In the genomic region with DNA sequence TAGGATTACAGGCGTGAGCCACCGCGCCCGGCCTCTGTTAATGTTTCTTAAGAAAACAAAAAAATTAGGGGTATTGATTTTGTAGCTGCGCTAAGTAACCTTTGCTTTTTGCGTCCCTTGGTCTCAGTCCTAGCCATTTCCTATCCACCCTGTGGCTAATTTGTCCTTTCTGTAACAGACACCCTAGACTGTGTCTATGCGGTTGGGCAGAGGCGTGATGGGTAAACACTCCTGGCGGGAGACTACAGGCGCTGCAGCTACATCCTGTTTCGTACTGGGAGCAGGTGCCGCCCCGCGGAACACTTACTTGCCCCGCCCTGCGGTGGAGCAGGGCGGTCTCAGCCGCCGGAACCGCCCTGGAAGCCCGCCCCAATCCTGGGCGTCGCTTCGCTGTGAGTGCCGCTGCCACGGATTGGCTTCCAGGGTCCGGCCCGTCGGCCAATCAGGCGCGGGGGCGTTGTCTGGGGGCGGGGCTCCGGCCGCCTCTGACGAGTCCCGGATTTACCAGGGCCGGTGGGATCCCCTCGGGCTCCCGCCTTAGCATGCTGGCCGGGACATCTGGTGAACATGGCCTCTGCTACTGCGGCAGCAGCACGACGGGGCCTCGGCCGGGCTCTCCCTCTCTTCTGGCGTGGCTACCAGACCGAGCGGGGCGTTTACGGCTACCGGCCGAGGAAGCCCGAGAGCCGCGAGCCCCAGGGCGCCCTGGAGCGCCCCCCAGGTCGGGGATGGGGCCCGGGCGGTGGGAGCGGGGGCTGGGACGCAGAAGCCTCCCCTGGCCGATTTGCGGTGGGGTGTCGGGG, we compare ENCODE assay signal across 8 cellular contexts. TPM values are rescaled to one million over a fixed set of nuclear protein-coding genes. Genes with fewer than 3 reads are reported as not detected.
DNase-seq lines count a peak whose midpoint lies in the region; ATAC-seq, FAIRE-seq and TF ChIP-seq lines count a peak whose summit lies in the region.

A gene with protein sequence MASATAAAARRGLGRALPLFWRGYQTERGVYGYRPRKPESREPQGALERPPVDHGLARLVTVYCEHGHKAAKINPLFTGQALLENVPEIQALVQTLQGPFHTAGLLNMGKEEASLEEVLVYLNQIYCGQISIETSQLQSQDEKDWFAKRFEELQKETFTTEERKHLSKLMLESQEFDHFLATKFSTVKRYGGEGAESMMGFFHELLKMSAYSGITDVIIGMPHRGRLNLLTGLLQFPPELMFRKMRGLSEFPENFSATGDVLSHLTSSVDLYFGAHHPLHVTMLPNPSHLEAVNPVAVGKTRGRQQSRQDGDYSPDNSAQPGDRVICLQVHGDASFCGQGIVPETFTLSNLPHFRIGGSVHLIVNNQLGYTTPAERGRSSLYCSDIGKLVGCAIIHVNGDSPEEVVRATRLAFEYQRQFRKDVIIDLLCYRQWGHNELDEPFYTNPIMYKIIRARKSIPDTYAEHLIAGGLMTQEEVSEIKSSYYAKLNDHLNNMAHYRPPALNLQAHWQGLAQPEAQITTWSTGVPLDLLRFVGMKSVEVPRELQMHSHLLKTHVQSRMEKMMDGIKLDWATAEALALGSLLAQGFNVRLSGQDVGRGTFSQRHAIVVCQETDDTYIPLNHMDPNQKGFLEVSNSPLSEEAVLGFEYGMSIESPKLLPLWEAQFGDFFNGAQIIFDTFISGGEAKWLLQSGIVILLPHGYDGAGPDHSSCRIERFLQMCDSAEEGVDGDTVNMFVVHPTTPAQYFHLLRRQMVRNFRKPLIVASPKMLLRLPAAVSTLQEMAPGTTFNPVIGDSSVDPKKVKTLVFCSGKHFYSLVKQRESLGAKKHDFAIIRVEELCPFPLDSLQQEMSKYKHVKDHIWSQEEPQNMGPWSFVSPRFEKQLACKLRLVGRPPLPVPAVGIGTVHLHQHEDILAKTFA (plus strand): TSS at position 488 of the 803 bp plus-strand sequence. CDS start 80 bp downstream, at position 568.

- no peaks in the 10 kb centered on the region for H3K36me3 ChIP-seq in mammary epithelial cell (ENCODE audit: insufficient read depth, low read length)
- H3K36me3 ChIP-seq in iPS-20b (ENCODE audit: insufficient read depth, low read depth, low read length), result 0 out of 2 replicates have a peak, but pooled peaks cover 2% of the 10 kb centered on the region
- no peaks in the 10 kb centered on the region for H3K36me3 ChIP-seq in small intestine (ENCODE audit: control insufficient read depth in 2 of 2, insufficient read depth in 2 of 2, low read length in 2 of 2)

- in situ Hi-C loops in mammary epithelial cell (cut with MboI; ENCODE audit: low sequenced_read_pairs in 2 of 2), result no loop called here

- H2AFZ ChIP-seq in mammary epithelial cell (ENCODE audit: low read depth, low read length), result peak within 1 kb of the TSS; percentile 92

- H3K4me3 ChIP-seq in AG04450 (ENCODE audit: low read depth, low read length) (peak within 1 kb of the TSS; percentile 87), mammary epithelial cell (replicated peaks in 1 of 3; ENCODE audit: insufficient read depth in 1 of 3, low read depth in 2 of 3, low read length in 3 of 3) (peak within 1 kb of the TSS; percentile 82 to 91 (median 87)), iPS-20b (ENCODE audit: low read length) (peak within 1 kb of the TSS; percentile 83), small intestine (ENCODE audit: low read depth in 1 of 2, low read length in 2 of 2) (peak within 1 kb of the TSS; percentile 71 to 87)

- POLR2A ChIA-PET in AG04450 (lab: Yijun Ruan, JAX), result interaction anchor here (2.7 kb wide), 1 partner anchor 26 kb away, joined by 15 read pairs; the partner anchor contains the start of gene UPF2

- CTCF ChIA-PET in AG04450 (lab: Charles Lee), result interaction anchor here (0.5 to 1.5 kb wide), 3 partner anchors 26 to 303 kb away, joined by 3 to 10 read pairs (median 5); partner anchors contain the start of gene UPF2
- CTCF ChIA-PET in mammary epithelial cell (lab: Charles Lee; ENCODE audit: low non-redundant PET), result interaction anchor here (0.6 to 0.9 kb wide), 2 partner anchors 16 to 20 kb away, joined by 3 to 7 read pairs; no protein-coding TSS in a partner anchor

- 5% methylated on average over 31 of the region's 66 CpGs for WGBS in mammary epithelial cell (ENCODE audit: low coverage, missing lambda C conversion rate)
- WGBS in small intestine, 3 donors, result 1 to 3% (median 2%) methylated on average over 56 to 66 of the region's 66 CpGs

- DNase-seq in AG04450 (ENCODE audit: low read depth, low spot score), result peak; percentile 88
- peak; percentile 77 for DNase-seq in NCI-H2196 treated with DMSO at 0.1 percent for 48 hours (lab: John Stamatoyannopoulos, UW; ENCODE audit: unreplicated experiment)
- peak; percentile 98 for DNase-seq in mammary epithelial cell
- peak; percentile 99 for DNase-seq in small intestine

- FAIRE-seq in small intestine (lab: Jason Lieb, UNC), result no peak

- H3K27ac ChIP-seq in AG04450 (ENCODE audit: low read depth, low read length) (peak within 1 kb of the TSS; percentile 61), VCaP (peak within 1 kb of the TSS; percentile 89), mammary epithelial cell (ENCODE audit: insufficient read depth, low read depth, low read length) (peak within 1 kb of the TSS; percentile 71), iPS-20b (ENCODE audit: low read length) (peak within 1 kb of the TSS; percentile 89), small intestine (ENCODE audit: low read depth in 1 of 2, low read length in 1 of 2) (peak within 1 kb of the TSS; percentile 43 to 92)

- peak within 1 kb of the TSS; percentile 92 for H3K9ac ChIP-seq in mammary epithelial cell (ENCODE audit: insufficient read depth, low read length)
- peak within 1 kb of the TSS; percentile 90 for H3K9ac ChIP-seq in iPS-20b (ENCODE audit: low read depth, low read length)

- no peaks in the 10 kb centered on the region for H3K27me3 ChIP-seq in AG04450 (ENCODE audit: control insufficient read depth, insufficient read depth, low read length)
- no peaks in the 10 kb centered on the region for H3K27me3 ChIP-seq in mammary epithelial cell (ENCODE audit: insufficient read depth, low read length)
- no peaks in the 10 kb centered on the region for H3K27me3 ChIP-seq in iPS-20b (ENCODE audit: insufficient read depth, low read length)
- H3K27me3 ChIP-seq in small intestine (ENCODE audit: control insufficient read depth in 2 of 2, insufficient read depth in 2 of 2, low read length in 2 of 2), result no peaks in the 10 kb centered on the region

- H3K4me1 ChIP-seq in mammary epithelial cell (ENCODE audit: insufficient read depth, low read length) (peaks cover 19% of the 10 kb centered on the region), iPS-20b (ENCODE audit: insufficient read depth, low read length) (no peaks in the 10 kb centered on the region), small intestine (ENCODE audit: control insufficient read depth in 2 of 2, insufficient read depth in 1 of 2, low read depth in 1 of 2, low read length in 1 of 2) (no peaks in the 10 kb centered on the region)

- no TSS peak for BruUV-seq in mammary epithelial cell (replicated peaks; lab: Mats Ljungman, UMichigan)

- H4K20me1 ChIP-seq in mammary epithelial cell (ENCODE audit: insufficient read depth, low read length), result no peaks in the 10 kb centered on the region

- dilution Hi-C loops in mammary epithelial cell (cut with HindIII; ENCODE audit: low sequenced_read_pairs), result no loop called here

- H3K4me2 ChIP-seq in mammary epithelial cell (ENCODE audit: insufficient read depth, low read depth, low read length), result peak within 1 kb of the TSS; percentile 81

- ATAC-seq in GM18870 (IDR thresholded peaks at IDR 0.05; ENCODE audit: unreplicated experiment), result peak; percentile 96
- peak; percentile 97 for ATAC-seq in HG03135 (IDR thresholded peaks at IDR 0.05; ENCODE audit: unreplicated experiment)

- intact Hi-C loops in mammary epithelial cell (cut with micrococcal nuclease), result loop anchor here (1.0 to 10.0 kb wide), 2 partner anchors 25 to 126 kb away; partner anchors contain the start of genes CDC123 and NUDT5

- peaks cover 35% of the 10 kb centered on the region for H3K79me2 ChIP-seq in mammary epithelial cell (ENCODE audit: insufficient read depth, low read length)

- H3K9me3 ChIP-seq in AG04450 (ENCODE audit: control insufficient read depth, insufficient read depth, low read length) (no peaks in the 10 kb centered on the region; the same call in 1 of the 2 replicates), mammary epithelial cell (replicated peaks; ENCODE audit: insufficient read depth, low read length) (no peaks in the 10 kb centered on the region), iPS-20b (ENCODE audit: insufficient read depth, low read depth, low read length) (no peaks in the 10 kb centered on the region), small intestine (ENCODE audit: control insufficient read depth, low read depth) (no peaks in the 10 kb centered on the region)

- TF ChIP-seq CTCF in AG04450 (IDR thresholded peaks at IDR 0.05; ENCODE audit: low read depth, low read length), result peak; percentile 40
- TF ChIP-seq CTCF in VCaP (conservative IDR thresholded peaks at IDR 0.05), result peak; percentile 35; the same call in 1 of the 2 replicates
- TF ChIP-seq CTCF in mammary epithelial cell (conservative IDR thresholded peaks at IDR 0.05 in 1 of 2, IDR thresholded peaks at IDR 0.05 in 1 of 2; ENCODE audit: extremely low read depth in 1 of 2, insufficient read depth in 1 of 2, low read depth in 1 of 2, low read length in 2 of 2), result peak in 1 of 2 donors; percentile 53

RNA-seq across cellular contexts. Expression of the gene that starts here (rescaled TPM):
- polyA plus RNA-seq in AG04450 (2011; rRNA removed), result 17.5 and 21.5 TPM in 2 replicates
- 74.5 and 86.7 TPM in 2 replicates for polyA minus RNA-seq in AG04450 (2011; rRNA and poly(A)+ RNA removed)
- total RNA-seq in mammary epithelial cell, result 10 to 100 TPM; 19.9 to 20.8 TPM
- polyA plus RNA-seq in mammary epithelial cell, result 27.7 TPM
- polyA minus RNA-seq in mammary epithelial cell, result 24.4 TPM
- 1 to 10 TPM; 5.9 to 9.8 (median 9.1) TPM for polyA plus RNA-seq in small intestine

Comparison
In these comparisons a context has a peak if more than half of its experiments do, and no peak if none do; other contexts are left out.
1. Peak in every context shown above with its lines: DNase-seq, ATAC-seq, H3K4me3 ChIP-seq and H3K27ac ChIP-seq.